11 cellular contexts compared by ENCODE assay signal in the genomic region with DNA sequence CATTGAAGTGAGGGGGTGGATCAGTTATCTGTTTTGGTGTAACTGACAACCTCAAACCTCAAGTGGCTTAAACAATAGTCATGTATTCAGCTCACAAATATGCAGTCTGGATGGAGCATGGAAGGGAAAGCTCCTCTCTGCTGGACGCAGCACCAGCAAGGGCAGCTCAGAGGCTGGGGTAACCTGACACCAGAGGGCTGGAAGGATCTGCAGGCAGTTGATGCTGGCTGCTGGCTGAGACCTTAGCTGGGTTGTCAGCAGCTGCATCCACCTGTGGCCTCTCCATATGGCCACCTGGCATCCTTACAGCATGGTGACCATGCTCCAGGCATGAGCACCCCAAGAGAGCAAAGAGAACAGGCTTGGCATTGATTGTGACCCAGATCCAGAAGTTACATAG. TPM values are rescaled to one million over a fixed set of nuclear protein-coding genes. Genes with fewer than 3 reads are reported as not detected.
DNase-seq lines count a peak whose midpoint lies in the region; ATAC-seq and TF ChIP-seq lines count a peak whose summit lies in the region.
"Had no signal": no experiment of that assay in that cellular context is flagged by ENCODE, and none has a peak within 500 bp of the region (broad histone marks: within the 10 kb centered on the region; RNA-seq: fewer than 3 reads in every experiment).

No MANE protein-coding gene starts in this region.

- no peaks in the 10 kb centered on the region for H3K36me3 ChIP-seq in GM23338 (ENCODE audit: insufficient read depth)

- H2AFZ ChIP-seq in GM23338 = no peak overlapping the region; the same call in 1 of the 2 replicates

- H3K4me3 ChIP-seq in AG04450 (ENCODE audit: low read depth, low read length) (no peak overlapping the region), GM23338 (no peak overlapping the region)

- TF ChIP-seq POLR2A in erythroblast (IDR thresholded peaks at IDR 0.05; ENCODE audit: low read length) = no peak

- H3K27me3 ChIP-seq in AG04450 (ENCODE audit: control insufficient read depth, insufficient read depth, low read length) (peaks cover 6% of the 10 kb centered on the region), GM23338 (ENCODE audit: insufficient read depth) (no peaks in the 10 kb centered on the region)

- no peaks in the 10 kb centered on the region for H3K9me2 ChIP-seq in GM23338 (ENCODE audit: insufficient read depth)

- POLR2A ChIA-PET in AG04450 (lab: Yijun Ruan, JAX) = no interaction called here

- CTCF ChIA-PET in AG04450 (lab: Charles Lee) = interaction anchor here (1.2 to 1.5 kb wide), 2 partner anchors 12 to 331 kb away, joined by 5 read pairs; no protein-coding TSS in a partner anchor

- ATAC-seq in GM23338 (peak; percentile 39), GM18511 (IDR thresholded peaks at IDR 0.05; ENCODE audit: unreplicated experiment) (no peak), HG02981 (IDR thresholded peaks at IDR 0.05; ENCODE audit: unreplicated experiment) (no peak)

- no peaks in the 10 kb centered on the region for H4K20me1 ChIP-seq in GM23338 (replicated peaks; ENCODE audit: insufficient read depth)

- no peaks in the 10 kb centered on the region for H3K79me2 ChIP-seq in GM23338 (replicated peaks; ENCODE audit: insufficient read depth)

- H3K9me3 Mint-ChIP-seq in GM23338 = no peaks in the 10 kb centered on the region
- H3K9me3 Mint-ChIP-seq: type B pancreatic cell had no signal

- H3K4me3 Mint-ChIP-seq in GM23338 = no peak overlapping the region
- H3K4me3 Mint-ChIP-seq: type B pancreatic cell had no signal

- H3K36me3 Mint-ChIP-seq in GM23338 (ENCODE audit: low read depth) = no peaks in the 10 kb centered on the region
- H3K36me3 Mint-ChIP-seq: type B pancreatic cell had no signal

- H3K27ac ChIP-seq in AG04450 (ENCODE audit: low read depth, low read length) (no peak overlapping the region), GM23338 (ENCODE audit: low read depth) (no peak overlapping the region)
- H3K27ac ChIP-seq: C4-2B had no signal

- H3K4me2 ChIP-seq in GM23338 = peak overlapping the region; percentile 60; the same call in 1 of the 2 replicates

- H3F3A ChIP-seq in GM23338 (replicated peaks; ENCODE audit: low read depth) = no peaks in the 10 kb centered on the region; the same call in none of the 2 replicates

- no peak overlapping the region for H3K27ac Mint-ChIP-seq in GM23338
- H3K27ac Mint-ChIP-seq: type B pancreatic cell had no signal

- H3K4me1 ChIP-seq in GM23338 (ENCODE audit: insufficient read depth) = peaks cover 17% of the 10 kb centered on the region

- H3K27me3 Mint-ChIP-seq in GM23338 (ENCODE audit: insufficient read depth, low read depth, poor library complexity) = peaks cover 24% of the 10 kb centered on the region

- DNase-seq in AG04450 (ENCODE audit: low read depth, low spot score) (peak; percentile 54), GM23338 (ENCODE audit: low spot score) (peak; percentile 66), NCI-H748 treated with DMSO at 0.1 percent for 48 hours (lab: John Stamatoyannopoulos, UW) (peak; percentile 21), fibroblast of peridontal ligament (ENCODE audit: extremely low read depth) (peak; percentile 41), erythroblast (lab: John Stamatoyannopoulos, UW) (no peak)
- DNase-seq in stimulated activated CD4-positive, alpha-beta T cell treated with anti-CD3 and anti-CD28 coated beads, Interleukin-1b, Interleukin-23, amount 100 ng/mL, for 48 hours = no peak
- DNase-seq: NCI-H774 had no signal

- TF ChIP-seq CTCF in AG04450 (IDR thresholded peaks at IDR 0.05; ENCODE audit: low read depth, low read length) = no peak
- no peak for TF ChIP-seq CTCF in GM23338 (conservative IDR thresholded peaks at IDR 0.05; ENCODE audit: low read depth in 2 of 2)

- no peaks in the 10 kb centered on the region; the same call in 1 of the 2 replicates for H3K9me3 ChIP-seq in AG04450 (ENCODE audit: control insufficient read depth, insufficient read depth, low read length)

- peaks cover 40% of the 10 kb centered on the region for H3K4me1 Mint-ChIP-seq in GM23338

TF ChIP-seq in GM23338, 12 proteins besides CTCF, POLR2A, EP300 and RAD21 (continues in another document):
- TF ChIP-seq, protein P1, sequence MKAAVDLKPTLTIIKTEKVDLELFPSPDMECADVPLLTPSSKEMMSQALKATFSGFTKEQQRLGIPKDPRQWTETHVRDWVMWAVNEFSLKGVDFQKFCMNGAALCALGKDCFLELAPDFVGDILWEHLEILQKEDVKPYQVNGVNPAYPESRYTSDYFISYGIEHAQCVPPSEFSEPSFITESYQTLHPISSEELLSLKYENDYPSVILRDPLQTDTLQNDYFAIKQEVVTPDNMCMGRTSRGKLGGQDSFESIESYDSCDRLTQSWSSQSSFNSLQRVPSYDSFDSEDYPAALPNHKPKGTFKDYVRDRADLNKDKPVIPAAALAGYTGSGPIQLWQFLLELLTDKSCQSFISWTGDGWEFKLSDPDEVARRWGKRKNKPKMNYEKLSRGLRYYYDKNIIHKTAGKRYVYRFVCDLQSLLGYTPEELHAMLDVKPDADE (IDR thresholded peaks at IDR 0.05) = no peak
- TF ChIP-seq JUNB (IDR thresholded peaks at IDR 0.05; ENCODE audit: unreplicated experiment) (no peak), CREB1 (CRISPR knock-in tag; IDR thresholded peaks at IDR 0.05; ENCODE audit: low read depth) (no peak), NANOG (IDR thresholded peaks at IDR 0.05; ENCODE audit: borderline replicate concordance) (no peak), ZNF331 (CRISPR knock-in tag; IDR thresholded peaks at IDR 0.05; ENCODE audit: low read depth) (no peak), POLR2AphosphoS5 (IDR thresholded peaks at IDR 0.05; ENCODE audit: low read depth) (no peak)
- TF ChIP-seq, protein P2, sequence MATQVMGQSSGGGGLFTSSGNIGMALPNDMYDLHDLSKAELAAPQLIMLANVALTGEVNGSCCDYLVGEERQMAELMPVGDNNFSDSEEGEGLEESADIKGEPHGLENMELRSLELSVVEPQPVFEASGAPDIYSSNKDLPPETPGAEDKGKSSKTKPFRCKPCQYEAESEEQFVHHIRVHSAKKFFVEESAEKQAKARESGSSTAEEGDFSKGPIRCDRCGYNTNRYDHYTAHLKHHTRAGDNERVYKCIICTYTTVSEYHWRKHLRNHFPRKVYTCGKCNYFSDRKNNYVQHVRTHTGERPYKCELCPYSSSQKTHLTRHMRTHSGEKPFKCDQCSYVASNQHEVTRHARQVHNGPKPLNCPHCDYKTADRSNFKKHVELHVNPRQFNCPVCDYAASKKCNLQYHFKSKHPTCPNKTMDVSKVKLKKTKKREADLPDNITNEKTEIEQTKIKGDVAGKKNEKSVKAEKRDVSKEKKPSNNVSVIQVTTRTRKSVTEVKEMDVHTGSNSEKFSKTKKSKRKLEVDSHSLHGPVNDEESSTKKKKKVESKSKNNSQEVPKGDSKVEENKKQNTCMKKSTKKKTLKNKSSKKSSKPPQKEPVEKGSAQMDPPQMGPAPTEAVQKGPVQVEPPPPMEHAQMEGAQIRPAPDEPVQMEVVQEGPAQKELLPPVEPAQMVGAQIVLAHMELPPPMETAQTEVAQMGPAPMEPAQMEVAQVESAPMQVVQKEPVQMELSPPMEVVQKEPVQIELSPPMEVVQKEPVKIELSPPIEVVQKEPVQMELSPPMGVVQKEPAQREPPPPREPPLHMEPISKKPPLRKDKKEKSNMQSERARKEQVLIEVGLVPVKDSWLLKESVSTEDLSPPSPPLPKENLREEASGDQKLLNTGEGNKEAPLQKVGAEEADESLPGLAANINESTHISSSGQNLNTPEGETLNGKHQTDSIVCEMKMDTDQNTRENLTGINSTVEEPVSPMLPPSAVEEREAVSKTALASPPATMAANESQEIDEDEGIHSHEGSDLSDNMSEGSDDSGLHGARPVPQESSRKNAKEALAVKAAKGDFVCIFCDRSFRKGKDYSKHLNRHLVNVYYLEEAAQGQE (IDR thresholded peaks at IDR 0.05; ENCODE audit: unreplicated experiment) = no peak

RNA-seq across cellular contexts. Expression of a gene that starts 46.7 kb away (rescaled TPM):
- polyA plus RNA-seq in AG04450 (2011; rRNA removed) (0.02 and 0.05 TPM in 2 replicates), GM23338 (2016; fragmentation: Nextera tagmentation; extraction: Ambion mirVana) (0.05 and 0.11 TPM in 2 replicates)
- polyA minus RNA-seq in AG04450 (2011; rRNA and poly(A)+ RNA removed) = 0.04 TPM in 1 of 2 replicates, not detected in the other
- total RNA-seq in GM23338 (2014; rRNA removed; shearing (Covaris generic)) = 0.23 TPM in 1 of 2 replicates, not detected in the other

Comparison
In these comparisons a context has a peak if more than half of its experiments do, and no peak if none do; other contexts are left out.
1. DNase-seq: peak in AG04450 (single experiment), GM23338 (single experiment), NCI-H748 treated with DMSO at 0.1 percent for 48 hours (single experiment) and fibroblast of peridontal ligament (single experiment); none in erythroblast (0 of 2) and stimulated activated CD4-positive, alpha-beta T cell treated with anti-CD3 and anti-CD28 coated beads, Interleukin-1b, Interleukin-23, amount 100 ng/mL, for 48 hours (single experiment).